ENCODE assay signal across 7 cellular contexts in genomic region chr9:69671904-69672827, GRCh38. TPM values are rescaled to one million over a fixed set of nuclear protein-coding genes. Genes with fewer than 3 reads are reported as not detected.
DNase-seq lines count a peak whose midpoint lies in the region; ATAC-seq and TF ChIP-seq lines count a peak whose summit lies in the region.

Gene APBA1 (minus strand): TSS chr9:69672371.

- peak in 25 of 56 donors; percentile 9 to 44 (median 23) for TF ChIP-seq CTCF in dorsolateral prefrontal cortex (IDR thresholded peaks at IDR 0.05 in 54 of 56, conservative IDR thresholded peaks at IDR 0.05 in 2 of 56; ENCODE audit: low read depth in 1 of 56, partially characterized antibody in 56 of 56)
- peak in 1 of 4 donors; percentile 7 for TF ChIP-seq CTCF in right lobe of liver (IDR thresholded peaks at IDR 0.05)

- H3K36me3 Mint-ChIP-seq in activated CD4-positive, alpha-beta T cell treated with anti-CD3 and anti-CD28 coated beads, Interleukin-2, amount 10 ng/mL, durations not matched to agents 24 days and 14 days (ENCODE audit: low read depth), result no peaks in the 10 kb centered on the region

- peaks cover 0 to 5% (median 2%) of the 10 kb centered on the region in 4 donors for H3K4me1 ChIP-seq in right lobe of liver

- H3K4me3 ChIP-seq in dorsolateral prefrontal cortex (peak within 1 kb of the TSS; percentile 66 to 96 (median 89)), right lobe of liver (peak within 1 kb of the TSS; percentile 71 to 83 (median 76))

- DNase-seq in NCI-H1417 treated with DMSO at 0.1 percent for 48 hours (lab: John Stamatoyannopoulos, UW) (peak; percentile 38), dorsolateral prefrontal cortex (peak; percentile 65 to 88 (median 79)), right lobe of liver (peak; percentile 79 to 83 (median 82))
- DNase-seq in activated CD4-positive, alpha-beta T cell treated with anti-CD3 and anti-CD28 coated beads, Interleukin-2, amount 10 ng/mL, durations not matched to agents 24 days and 14 days, result peak; percentile 82
- peak; percentile 58 for DNase-seq in stimulated activated CD4-positive, alpha-beta T cell treated with anti-CD3 and anti-CD28 coated beads, Interleukin-4, amount 100 ng/mL, for 1 hour

- intact Hi-C loops in activated CD4-positive, alpha-beta T cell treated with anti-CD3 and anti-CD28 coated beads, Interleukin-2, amount 10 ng/mL, durations not matched to agents 24 days and 14 days (cut with micrococcal nuclease), result loop anchor here (1.0 to 10.0 kb wide), 5 partner anchors 87 to 795 kb away; partner anchors contain the start of gene SMC5
- intact Hi-C loops in dorsolateral prefrontal cortex (cut with DNase I) (loop anchor here (2.0 to 10.0 kb wide), 12 partner anchors 35 to 585 kb away; partner anchors contain the start of gene SMC5 (in 1 of the 2)), right lobe of liver (cut with DNase I) (loop anchor here in 1 of 2 donors (10.0 kb wide), 1 partner anchor 83 kb away; no protein-coding TSS in a partner anchor)

- peak within 1 kb of the TSS; percentile 43 for H3K27ac Mint-ChIP-seq in activated CD4-positive, alpha-beta T cell treated with anti-CD3 and anti-CD28 coated beads, Interleukin-2, amount 10 ng/mL, durations not matched to agents 24 days and 14 days

- H3K9me3 Mint-ChIP-seq in activated CD4-positive, alpha-beta T cell treated with anti-CD3 and anti-CD28 coated beads, Interleukin-2, amount 10 ng/mL, durations not matched to agents 24 days and 14 days, result no peaks in the 10 kb centered on the region

- H3K27ac ChIP-seq in dorsolateral prefrontal cortex, result peak within 1 kb of the TSS; percentile 80 to 98 (median 96)
- H3K27ac ChIP-seq in right lobe of liver, result peak within 1 kb of the TSS; percentile 84 to 98 (median 91)

- peaks cover 43% of the 10 kb centered on the region for H3K27me3 Mint-ChIP-seq in activated CD4-positive, alpha-beta T cell treated with anti-CD3 and anti-CD28 coated beads, Interleukin-2, amount 10 ng/mL, durations not matched to agents 24 days and 14 days

- H3K27me3 ChIP-seq in dorsolateral prefrontal cortex (no peaks in the 10 kb centered on the region), right lobe of liver (no peaks in the 10 kb centered on the region)

- H3K4me1 Mint-ChIP-seq in activated CD4-positive, alpha-beta T cell treated with anti-CD3 and anti-CD28 coated beads, Interleukin-2, amount 10 ng/mL, durations not matched to agents 24 days and 14 days, result peaks cover 15% of the 10 kb centered on the region

- H3K9me3 ChIP-seq in right lobe of liver, result no peaks in the 10 kb centered on the region

- no peaks in the 10 kb centered on the region for H3K36me3 ChIP-seq in right lobe of liver

- ATAC-seq in GM18498 (IDR thresholded peaks at IDR 0.05; ENCODE audit: unreplicated experiment), result peak; percentile 54
- ATAC-seq in HG02588 (IDR thresholded peaks at IDR 0.05; ENCODE audit: unreplicated experiment), result peak; percentile 41
- peak; percentile 69 to 85 (median 80) for ATAC-seq in right lobe of liver

- 0% methylated on average over 22 of the region's 112 CpGs for WGBS in right lobe of liver (ENCODE audit: insufficient coverage, low coverage, low lambda C conversion rate, missing lambda C conversion rate)

- peak within 1 kb of the TSS; percentile 86 for H3K4me3 Mint-ChIP-seq in activated CD4-positive, alpha-beta T cell treated with anti-CD3 and anti-CD28 coated beads, Interleukin-2, amount 10 ng/mL, durations not matched to agents 24 days and 14 days

- TF ChIP-seq POLR2A in right lobe of liver (IDR thresholded peaks at IDR 0.05), result peak; percentile 42

RNA-seq across cellular contexts. Expression of gene APBA1, which starts in this region (rescaled TPM):
- 0.51 and 1.1 TPM in 2 replicates for total RNA-seq in activated CD4-positive, alpha-beta T cell treated with anti-CD3 and anti-CD28 coated beads, Interleukin-2, amount 10 ng/mL, durations not matched to agents 24 days and 14 days
- total RNA-seq in dorsolateral prefrontal cortex (100 to 1,000 TPM in 43 of 120 experiments, 10 to 100 TPM in 77; 43.9 to 141 (median 96.4) TPM), right lobe of liver (10 to 100 TPM in 4 of 6 experiments, 1 to 10 TPM in 2; 6.6 to 25.5 (median 16.7) TPM)

Comparison
In these comparisons a context has a peak if more than half of its experiments do, and no peak if none do; other contexts are left out.
1. Peak in every context shown above with its lines: DNase-seq, ATAC-seq, H3K4me3 ChIP-seq and H3K27ac ChIP-seq.